16 cellular contexts compared by ENCODE assay signal in genomic region chr15:91947370-91947769, GRCh38.
A peak's percentile ranks its signal among the peaks of the same experiment; 100 is the strongest.
DNase-seq lines count a peak whose midpoint lies in the region; ATAC-seq, FAIRE-seq and TF ChIP-seq lines count a peak whose summit lies in the region.
"Had no signal": no experiment of that assay in that cellular context is flagged by ENCODE, and none has a peak within 500 bp of the region (broad histone marks: within the 10 kb centered on the region; RNA-seq: fewer than 3 reads in every experiment).

No MANE protein-coding gene starts in this region.

- TF ChIP-seq CTCF in coronary artery (IDR thresholded peaks at IDR 0.05): no peak

- no peaks in the 10 kb centered on the region for H3K27me3 Mint-ChIP-seq in natural killer cell treated with Interleukin-12 subunit alpha and Interleukin-12 subunit beta and Interleukin-15 and Interleukin-18, amount 100 ng/mL, for 72 hours
- no peaks in the 10 kb centered on the region for H3K27me3 Mint-ChIP-seq in effector memory CD8-positive, alpha-beta T cell
- H3K27me3 Mint-ChIP-seq: activated CD4-positive, alpha-beta T cell treated with anti-CD3 and anti-CD28 coated beads for 36 hours had no signal

- no peaks in the 10 kb centered on the region for H3K36me3 Mint-ChIP-seq in natural killer cell treated with Interleukin-12 subunit alpha and Interleukin-12 subunit beta and Interleukin-15 and Interleukin-18, amount 100 ng/mL, for 72 hours
- H3K36me3 Mint-ChIP-seq in effector memory CD8-positive, alpha-beta T cell (ENCODE audit: insufficient read depth): no peaks in the 10 kb centered on the region
- H3K36me3 Mint-ChIP-seq: naive B cell had no signal

- FAIRE-seq in urothelium cell line (lab: Jason Lieb, UNC): no peak
- FAIRE-seq: colon had no signal

- no peak overlapping the region for H3K4me3 Mint-ChIP-seq in natural killer cell treated with Interleukin-12 subunit alpha and Interleukin-12 subunit beta and Interleukin-15 and Interleukin-18, amount 100 ng/mL, for 72 hours
- peak overlapping the region in 1 of 2 donors; percentile 26 for H3K4me3 Mint-ChIP-seq in effector memory CD8-positive, alpha-beta T cell
- H3K4me3 Mint-ChIP-seq: activated CD4-positive, alpha-beta T cell treated with anti-CD3 and anti-CD28 coated beads for 36 hours; naive B cell; stimulated activated memory B cell treated with anti-CD40 and anti-IgM and Interleukin-4, amounts not matched to agents 10 μg/mL and 1 μg/mL and 100 μg/mL, for 72 hours had no signal

- H3K4me1 Mint-ChIP-seq in natural killer cell treated with Interleukin-12 subunit alpha and Interleukin-12 subunit beta and Interleukin-15 and Interleukin-18, amount 100 ng/mL, for 72 hours (ENCODE audit: low read depth in 2 of 2): peaks cover 65% of the 10 kb centered on the region in 2 donors
- peaks cover 67 to 75% of the 10 kb centered on the region in 2 donors for H3K4me1 Mint-ChIP-seq in effector memory CD8-positive, alpha-beta T cell (ENCODE audit: low read depth in 2 of 2)
- H3K4me1 Mint-ChIP-seq: naive B cell; stimulated activated memory B cell treated with anti-CD40 and anti-IgM and Interleukin-4, amounts not matched to agents 10 μg/mL and 1 μg/mL and 100 μg/mL, for 72 hours had no signal

- peak overlapping the region; percentile 27 to 88 for H3K27ac Mint-ChIP-seq in natural killer cell treated with Interleukin-12 subunit alpha and Interleukin-12 subunit beta and Interleukin-15 and Interleukin-18, amount 100 ng/mL, for 72 hours
- no peak overlapping the region for H3K27ac Mint-ChIP-seq in effector memory CD8-positive, alpha-beta T cell
- H3K27ac Mint-ChIP-seq: activated CD4-positive, alpha-beta T cell treated with anti-CD3 and anti-CD28 coated beads for 36 hours; naive B cell; stimulated activated memory B cell treated with anti-CD40 and anti-IgM and Interleukin-4, amounts not matched to agents 10 μg/mL and 1 μg/mL and 100 μg/mL, for 72 hours had no signal

- H3K27ac ChIP-seq in coronary artery: peak overlapping the region; percentile 11 to 75
- H3K27ac ChIP-seq: BLaER1 had no signal

- H3K9me3 Mint-ChIP-seq in natural killer cell treated with Interleukin-12 subunit alpha and Interleukin-12 subunit beta and Interleukin-15 and Interleukin-18, amount 100 ng/mL, for 72 hours: no peaks in the 10 kb centered on the region
- H3K9me3 Mint-ChIP-seq in effector memory CD8-positive, alpha-beta T cell: no peaks in the 10 kb centered on the region

- H3K4me3 ChIP-seq in coronary artery: no peak overlapping the region
- H3K4me3 ChIP-seq: BLaER1 had no signal

- DNase-seq in CD1c-positive myeloid dendritic cell (ENCODE audit: extremely low spot score) (peak; percentile 78), NOMO-1 treated with dmso at 0.1 percent for 144 hours (lab: John Stamatoyannopoulos, UW; ENCODE audit: unreplicated experiment) (peak; percentile 87), coronary artery (ENCODE audit: low spot score) (no peak), islet precursor cell (no peak), urothelium cell line (ENCODE audit: low spot score) (no peak)
- DNase-seq in natural killer cell treated with Interleukin-12 subunit alpha and Interleukin-12 subunit beta and Interleukin-15 and Interleukin-18, amount 100 ng/mL, for 72 hours (ENCODE audit: low spot score): no peak
- DNase-seq in effector memory CD8-positive, alpha-beta T cell: no peak
- DNase-seq: activated CD4-positive, alpha-beta T cell treated with anti-CD3 and anti-CD28 coated beads for 36 hours; IMR-90; naive B cell; NCI-H2081 treated with DMSO at 0.1 percent for 48 hours; SHP77 had no signal

- peak in 1 of 2 donors; percentile 42 for ATAC-seq in natural killer cell treated with Interleukin-12 subunit alpha and Interleukin-12 subunit beta and Interleukin-15 and Interleukin-18, amount 100 ng/mL, for 72 hours
- ATAC-seq in GM18907 (IDR thresholded peaks at IDR 0.05; ENCODE audit: unreplicated experiment): no peak
- ATAC-seq in effector memory CD8-positive, alpha-beta T cell (replicated peaks): no peak
- ATAC-seq: activated CD4-positive, alpha-beta T cell treated with anti-CD3 and anti-CD28 coated beads for 36 hours; stimulated activated memory B cell treated with anti-CD40 and anti-IgM and Interleukin-4, amounts not matched to agents 10 μg/mL and 1 μg/mL and 100 μg/mL, for 72 hours had no signal

Comparison
In these comparisons a context has a peak if more than half of its experiments do, and no peak if none do; other contexts are left out.
1. DNase-seq: peak in CD1c-positive myeloid dendritic cell (single experiment) and NOMO-1 treated with dmso at 0.1 percent for 144 hours (single experiment); none in coronary artery (single experiment), natural killer cell treated with Interleukin-12 subunit alpha and Interleukin-12 subunit beta and Interleukin-15 and Interleukin-18, amount 100 ng/mL, for 72 hours (single experiment), islet precursor cell (single experiment), effector memory CD8-positive, alpha-beta T cell (0 of 3) and urothelium cell line (single experiment).
2. H3K27ac Mint-ChIP-seq: peak in natural killer cell treated with Interleukin-12 subunit alpha and Interleukin-12 subunit beta and Interleukin-15 and Interleukin-18, amount 100 ng/mL, for 72 hours (2 of 2); none in effector memory CD8-positive, alpha-beta T cell (0 of 2).